In genomic region chr1:154087574-154087973, GRCh38 we compare ENCODE assay signal across 11 cellular contexts.
"Had no signal": no experiment of that assay in that cellular context is flagged by ENCODE, and none has a peak within 500 bp of the region (broad histone marks: within the 10 kb centered on the region; RNA-seq: fewer than 3 reads in every experiment).

No MANE protein-coding gene starts in this region.

- DNase-seq: GM23248, GOT3, H7, H9, HCEC 1CT, HFFc6 had no signal

- ATAC-seq: GM23338, HCT116 had no signal

- H3K27ac ChIP-seq: GM23248 had no signal

- H3K9ac ChIP-seq: GM23248 had no signal

- H3K4me3 ChIP-seq: GM23248, GM23338, HAP-1 had no signal

- H2AFZ ChIP-seq: GM23248, GM23338 had no signal

- H3K36me3 ChIP-seq: HAP-1 had no signal

- H3K4me2 ChIP-seq: GM23338 had no signal

- H3K4me1 ChIP-seq: HAP-1 had no signal

- FAIRE-seq: H1, H54 had no signal

- H3K9me3 ChIP-seq: HAP-1 had no signal
